In the genomic region with DNA sequence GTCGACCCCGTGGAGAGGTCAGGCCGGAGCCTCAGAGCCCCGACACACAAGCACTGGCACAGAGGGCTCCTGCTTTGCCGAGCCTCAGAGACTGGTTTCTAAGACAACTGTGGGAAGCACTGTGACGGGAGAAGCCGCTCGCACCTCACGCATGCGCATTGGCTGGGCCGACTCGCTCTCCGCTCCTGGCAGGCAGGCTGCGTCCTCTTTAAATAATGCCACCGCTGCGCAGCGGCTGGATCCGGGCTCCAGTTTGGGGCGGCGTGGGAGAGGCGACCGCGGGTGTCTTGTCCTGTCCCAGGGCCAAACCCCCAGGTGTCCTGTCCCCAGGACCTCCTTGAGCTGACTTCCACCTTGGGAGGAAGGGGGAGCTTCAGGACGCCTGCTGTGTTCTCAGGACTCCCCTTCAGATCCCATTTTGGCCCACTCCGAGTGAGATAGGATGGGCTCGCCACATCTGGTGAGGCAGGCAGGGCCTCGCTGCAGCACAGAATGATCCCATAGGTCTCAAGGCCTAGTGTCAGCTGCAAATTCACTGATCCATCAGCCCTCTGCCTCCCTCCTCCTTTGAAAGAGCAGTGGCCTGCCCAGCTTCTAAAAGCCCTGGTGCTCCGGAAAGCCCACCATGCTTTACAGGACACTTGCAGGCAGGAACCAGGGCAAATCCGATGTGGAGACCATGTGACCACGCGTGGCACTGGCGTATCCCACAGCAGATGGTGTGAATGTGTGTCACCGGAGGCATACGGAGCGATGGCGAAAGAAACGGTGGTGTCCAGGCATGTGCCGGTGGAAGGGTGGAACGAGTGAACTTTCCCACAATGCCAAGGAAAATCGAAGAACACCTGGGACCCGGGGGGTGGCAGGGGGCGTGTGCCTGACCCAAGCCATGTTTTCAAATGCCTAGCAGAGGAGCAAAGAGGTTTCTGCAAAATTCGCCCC, we compare ENCODE assay signal across 8 cellular contexts.
DNase-seq lines count a peak whose midpoint lies in the region; ATAC-seq and TF ChIP-seq lines count a peak whose summit lies in the region.

No MANE protein-coding gene starts in this region.

- ATAC-seq in activated CD8-positive, alpha-beta T cell treated with anti-CD3 and anti-CD28 coated beads, Interleukin-2, amount 10 ng/mL, durations not matched to agents 7 days and 5 days, result peak; percentile 59
- ATAC-seq in right lobe of liver, result peak; percentile 61 to 81 (median 65)
- no peak for ATAC-seq in GM19023 (IDR thresholded peaks at IDR 0.05; ENCODE audit: unreplicated experiment)

- H3K9ac ChIP-seq in duodenal mucosa (ENCODE audit: low read depth in 1 of 2, low read length in 2 of 2), result no peak overlapping the region

- WGBS in right lobe of liver (ENCODE audit: insufficient coverage, low coverage, low lambda C conversion rate, missing lambda C conversion rate), result 37% methylated on average over 12 of the region's 43 CpGs

- no peaks in the 10 kb centered on the region for H3K9me3 ChIP-seq in HAP-1
- H3K9me3 ChIP-seq in duodenal mucosa (ENCODE audit: control insufficient read depth in 1 of 2, low read length in 2 of 2), result no peaks in the 10 kb centered on the region
- no peaks in the 10 kb centered on the region for H3K9me3 ChIP-seq in right lobe of liver

- peaks cover 45% of the 10 kb centered on the region for H3K4me1 Mint-ChIP-seq in activated CD8-positive, alpha-beta T cell treated with anti-CD3 and anti-CD28 coated beads, Interleukin-2, amount 10 ng/mL, durations not matched to agents 7 days and 5 days (ENCODE audit: low read depth)

- H3K27ac Mint-ChIP-seq in activated CD8-positive, alpha-beta T cell treated with anti-CD3 and anti-CD28 coated beads, Interleukin-2, amount 10 ng/mL, durations not matched to agents 7 days and 5 days, result no peak overlapping the region

- POLR2A ChIA-PET in activated CD8-positive, alpha-beta T cell treated with anti-CD3 and anti-CD28 coated beads, Interleukin-2, amount 10 ng/mL, durations not matched to agents 7 days and 5 days (lab: Charles Lee), result no interaction called here

- peaks cover 68% of the 10 kb centered on the region for H3K27me3 Mint-ChIP-seq in activated CD8-positive, alpha-beta T cell treated with anti-CD3 and anti-CD28 coated beads, Interleukin-2, amount 10 ng/mL, durations not matched to agents 7 days and 5 days (ENCODE audit: low read depth)

- H3K36me3 ChIP-seq in HAP-1 (replicated peaks) (no peaks in the 10 kb centered on the region), duodenal mucosa (ENCODE audit: control insufficient read depth in 1 of 2, insufficient read depth in 2 of 2, low read length in 2 of 2) (no peaks in the 10 kb centered on the region), right lobe of liver (no peaks in the 10 kb centered on the region)

- H3K4me3 Mint-ChIP-seq in activated CD8-positive, alpha-beta T cell treated with anti-CD3 and anti-CD28 coated beads, Interleukin-2, amount 10 ng/mL, durations not matched to agents 7 days and 5 days, result peak overlapping the region; percentile 52

- DNase-seq in AG09309 (ENCODE audit: low read depth) (no peak), HAP-1 (ENCODE audit: low spot score in 2 of 2) (peak; percentile 46 to 84), NCI-H446 (lab: John Stamatoyannopoulos, UW) (peak; percentile 34 to 77), right lobe of liver (peak; percentile 85 to 86 (median 85))
- peak; percentile 78 for DNase-seq in activated CD8-positive, alpha-beta T cell treated with anti-CD3 and anti-CD28 coated beads, Interleukin-2, amount 10 ng/mL, durations not matched to agents 7 days and 5 days
- DNase-seq in stimulated activated CD4-positive, alpha-beta T cell treated with anti-CD3 and anti-CD28 coated beads, TNF-alpha, amount 100 ng/mL, for 24 hours (ENCODE audit: low read depth in 3 of 3), result peak; percentile 47 to 73 (median 64)

- CTCF ChIA-PET in activated CD8-positive, alpha-beta T cell treated with anti-CD3 and anti-CD28 coated beads, Interleukin-2, amount 10 ng/mL, durations not matched to agents 7 days and 5 days (lab: Charles Lee), result no interaction called here

- TF ChIP-seq CTCF in AG09309 (IDR thresholded peaks at IDR 0.05; ENCODE audit: control insufficient read depth, insufficient read depth, low read depth, low read length, missing control alignments) (no peak), right lobe of liver (IDR thresholded peaks at IDR 0.05) (no peak)

- H3K9me3 Mint-ChIP-seq in activated CD8-positive, alpha-beta T cell treated with anti-CD3 and anti-CD28 coated beads, Interleukin-2, amount 10 ng/mL, durations not matched to agents 7 days and 5 days (ENCODE audit: insufficient read depth), result no peaks in the 10 kb centered on the region

- H3K4me1 ChIP-seq in HAP-1, result peaks cover 4% of the 10 kb centered on the region
- H3K4me1 ChIP-seq in duodenal mucosa (ENCODE audit: control insufficient read depth in 1 of 2, insufficient read depth in 2 of 2, low read length in 2 of 2), result peaks cover 0 to 19% of the 10 kb centered on the region in 2 donors
- H3K4me1 ChIP-seq in right lobe of liver, result peaks cover 0 to 18% (median 3%) of the 10 kb centered on the region in 4 donors

- no peaks in the 10 kb centered on the region for H3K36me3 Mint-ChIP-seq in activated CD8-positive, alpha-beta T cell treated with anti-CD3 and anti-CD28 coated beads, Interleukin-2, amount 10 ng/mL, durations not matched to agents 7 days and 5 days (ENCODE audit: low read depth)

- H3K27ac ChIP-seq in duodenal mucosa (ENCODE audit: low read depth, low read length), result no peak overlapping the region
- H3K27ac ChIP-seq in right lobe of liver, result no peak overlapping the region

- H3K4me3 ChIP-seq in AG09309 (ENCODE audit: control insufficient read depth, low read depth, low read length) (peak overlapping the region; percentile 47), HAP-1 (peak overlapping the region; percentile 16), duodenal mucosa (ENCODE audit: low read depth in 1 of 2, low read length in 2 of 2) (peak overlapping the region; percentile 36 to 48), right lobe of liver (peak overlapping the region in 2 of 3 donors; percentile 18 to 29)

- no peak for TF ChIP-seq POLR2A in right lobe of liver (IDR thresholded peaks at IDR 0.05)

- in situ Hi-C loops in HAP-1 (cut with MboI; ENCODE audit: low sequenced_read_pairs), result loop anchor here (25.0 kb wide), 3 partner anchors 154 to 879 kb away; a partner anchor contains a TSS

- H3K27me3 ChIP-seq in HAP-1 (ENCODE audit: low read depth) (no peaks in the 10 kb centered on the region), duodenal mucosa (ENCODE audit: control insufficient read depth in 1 of 2, insufficient read depth in 2 of 2, low read length in 2 of 2) (peaks cover 25% of the 10 kb centered on the region in 2 donors), right lobe of liver (peaks cover 0 to 13% of the 10 kb centered on the region in 2 donors)

- intact Hi-C loops in right lobe of liver (cut with DNase I), result no loop called here
